29 cellular contexts compared by ENCODE assay signal in the genomic region with DNA sequence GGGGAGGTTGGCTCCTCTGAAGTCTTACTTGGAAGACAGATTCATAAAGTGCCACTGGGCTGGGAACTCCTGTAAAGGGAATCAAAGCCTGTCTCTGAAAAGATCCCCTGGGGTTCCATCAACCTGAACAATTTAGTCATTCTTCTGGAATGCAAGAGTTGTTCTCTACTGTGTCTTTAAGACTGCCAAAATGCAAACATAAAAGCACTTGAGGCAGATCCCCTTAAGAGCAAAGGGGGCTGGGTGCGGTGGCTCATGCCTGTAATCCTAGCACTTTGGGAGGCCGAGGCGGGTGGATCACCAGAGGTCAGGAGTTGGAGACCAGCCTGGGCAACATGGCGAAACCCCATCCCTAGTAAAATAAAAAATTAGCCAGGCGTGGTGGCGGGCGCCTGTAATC. TPM values are rescaled to one million over a fixed set of nuclear protein-coding genes. Genes with fewer than 3 reads are reported as not detected.
DNase-seq lines count a peak whose midpoint lies in the region; ATAC-seq and TF ChIP-seq lines count a peak whose summit lies in the region.
"Had no signal": no experiment of that assay in that cellular context is flagged by ENCODE, and none has a peak within 500 bp of the region (broad histone marks: within the 10 kb centered on the region; RNA-seq: fewer than 3 reads in every experiment).

No MANE protein-coding gene starts in this region.

- H3K27ac ChIP-seq in endodermal cell (ENCODE audit: low read depth, low read length): no peak overlapping the region
- H3K27ac ChIP-seq in CD4-positive, alpha-beta T cell (ENCODE audit: low read depth, low read length): no peak overlapping the region
- H3K27ac ChIP-seq: brain microvascular endothelial cell, dorsolateral prefrontal cortex, esophagus squamous epithelium, foreskin keratinocyte, heart left ventricle had no signal

- H3K36me3 ChIP-seq in endodermal cell (ENCODE audit: control insufficient read depth, insufficient read depth, low read length) (peaks cover 84% of the 10 kb centered on the region), BE2C (peaks cover 70% of the 10 kb centered on the region)

- H3K9ac ChIP-seq in endodermal cell (ENCODE audit: extremely low read depth, low read length, poor library complexity, severe bottlenecking): no peak overlapping the region

- H3K4me1 ChIP-seq in endodermal cell (ENCODE audit: control insufficient read depth, insufficient read depth, low read length) (no peaks in the 10 kb centered on the region), BE2C (no peaks in the 10 kb centered on the region)
- H3K4me1 ChIP-seq: esophagus squamous epithelium, foreskin keratinocyte had no signal

- CTCF ChIA-PET in activated naive CD4-positive, alpha-beta T cell treated with anti-CD3 and anti-CD28 coated beads for 36 hours (lab: Charles Lee): interaction anchor here (1.8 kb wide), 1 partner anchor 16 kb away, joined by 5 read pairs; a partner anchor contains a TSS
- CTCF ChIA-PET in WTC11 (lab: Charles Lee): interaction anchor here (1.1 to 2.2 kb wide), 2 partner anchors 132 to 192 kb away, joined by 3 to 12 read pairs; no protein-coding TSS in a partner anchor
- CTCF ChIA-PET in CD4-positive, alpha-beta T cell (lab: Charles Lee): no interaction called here

- H3K36me3 Mint-ChIP-seq in activated naive CD4-positive, alpha-beta T cell treated with anti-CD3 and anti-CD28 coated beads for 36 hours (ENCODE audit: low read depth): peaks cover 33% of the 10 kb centered on the region
- peaks cover 4 to 26% of the 10 kb centered on the region in 2 donors for H3K36me3 Mint-ChIP-seq in activated naive CD4-positive, alpha-beta T cell treated with anti-CD3 and anti-CD28 coated beads, Interleukin-2, amount 50 U/mL, for 72 hours
- H3K36me3 Mint-ChIP-seq in WTC11 (peaks cover 46% of the 10 kb centered on the region), endodermal cell (ENCODE audit: low read depth) (peaks cover 68% of the 10 kb centered on the region)
- H3K36me3 Mint-ChIP-seq in CD4-positive, alpha-beta T cell (ENCODE audit: low read depth): peaks cover 89% of the 10 kb centered on the region

- H3K27me3 Mint-ChIP-seq in activated naive CD4-positive, alpha-beta T cell treated with anti-CD3 and anti-CD28 coated beads for 36 hours (ENCODE audit: low read depth): no peaks in the 10 kb centered on the region
- no peaks in the 10 kb centered on the region for H3K27me3 Mint-ChIP-seq in WTC11 (ENCODE audit: low read depth)
- H3K27me3 Mint-ChIP-seq in endodermal cell (ENCODE audit: insufficient read depth): no peaks in the 10 kb centered on the region
- H3K27me3 Mint-ChIP-seq in CD4-positive, alpha-beta T cell: no peaks in the 10 kb centered on the region
- H3K27me3 Mint-ChIP-seq: activated CD8-positive, alpha-beta memory T cell treated with anti-CD3 and anti-CD28 coated beads, Interleukin-2, amount 10 ng/mL, durations not matched to agents 7 days and 5 days; CD4-positive, alpha-beta memory T cell; type B pancreatic cell had no signal

- no peaks in the 10 kb centered on the region for H3K27me3 ChIP-seq in endodermal cell (ENCODE audit: control insufficient read depth, insufficient read depth, low read length, poor library complexity, severe bottlenecking)
- no peaks in the 10 kb centered on the region for H3K27me3 ChIP-seq in BE2C
- H3K27me3 ChIP-seq in CD4-positive, alpha-beta T cell (ENCODE audit: control insufficient read depth, insufficient read depth, low read length): no peaks in the 10 kb centered on the region
- H3K27me3 ChIP-seq: brain microvascular endothelial cell, dorsolateral prefrontal cortex, esophagus squamous epithelium, foreskin keratinocyte, heart left ventricle had no signal

- H3K4me3 Mint-ChIP-seq in activated naive CD4-positive, alpha-beta T cell treated with anti-CD3 and anti-CD28 coated beads for 36 hours: no peak overlapping the region
- no peak overlapping the region for H3K4me3 Mint-ChIP-seq in WTC11
- H3K4me3 Mint-ChIP-seq in endodermal cell: no peak overlapping the region
- H3K4me3 Mint-ChIP-seq in CD4-positive, alpha-beta T cell: no peak overlapping the region
- H3K4me3 Mint-ChIP-seq: activated CD8-positive, alpha-beta memory T cell treated with anti-CD3 and anti-CD28 coated beads, Interleukin-2, amount 10 ng/mL, durations not matched to agents 7 days and 5 days; CD4-positive, alpha-beta memory T cell; nephron; stimulated activated effector memory CD8-positive, alpha-beta T cell treated with anti-CD3 and anti-CD28 coated beads, Interleukin-12 subunit alpha, Interleukin-12 subunit beta, amount 100 ng/mL, for 72 hours; type B pancreatic cell had no signal

- POLR2A ChIA-PET in WTC11 (lab: Charles Lee): interaction anchor here (1.6 kb wide), 1 partner anchor 133 kb away, joined by 4 read pairs; no protein-coding TSS in a partner anchor
- POLR2A ChIA-PET in CD4-positive, alpha-beta T cell (lab: Charles Lee): interaction anchor here (1.6 to 2.4 kb wide), 2 partner anchors 11 to 23 kb away, joined by 3 to 8 read pairs; a partner anchor contains a TSS

- no peak for DNase-seq in activated naive CD4-positive, alpha-beta T cell treated with anti-CD3 and anti-CD28 coated beads for 36 hours
- DNase-seq in activated naive CD4-positive, alpha-beta T cell treated with anti-CD3 and anti-CD28 coated beads, Interleukin-2, amount 50 U/mL, for 72 hours (ENCODE audit: low spot score in 2 of 2): no peak
- no peak for DNase-seq in WTC11 (ENCODE audit: low spot score)
- DNase-seq in kidney tubule cell (ENCODE audit: low spot score): peak; percentile 34
- DNase-seq in endodermal cell: no peak
- DNase-seq in BE2C: no peak
- no peak for DNase-seq in CD4-positive, alpha-beta T cell
- DNase-seq: 8988T; activated CD4-positive, CD25-positive, alpha-beta regulatory T cell; activated CD8-positive, alpha-beta memory T cell treated with anti-CD3 and anti-CD28 coated beads, Interleukin-2, amount 10 ng/mL, durations not matched to agents 7 days and 5 days; activated gamma-delta T cell treated with Interleukin-2 at 50 U/mL for 16 hours; activated T-cell treated with anti-CD3 and anti-CD28 coated beads, Interleukin-2, amount 50 U/mL, for 48 hours; brain microvascular endothelial cell; CD4-positive, alpha-beta memory T cell; dorsolateral prefrontal cortex; esophagus squamous epithelium; foreskin keratinocyte; GOT3; heart left ventricle; kidney glomerular epithelial cell; NCI-H1092; NCI-H1694 treated with DMSO at 0.1 percent for 48 hours; NCI-H2171; NCI-H510A; substantia nigra had no signal

- TF ChIP-seq CTCF in WTC11 (IDR thresholded peaks at IDR 0.05) (no peak), endodermal cell (conservative IDR thresholded peaks at IDR 0.05) (no peak), BE2C (IDR thresholded peaks at IDR 0.05; ENCODE audit: low read depth, low read length) (no peak)
- no peak for TF ChIP-seq CTCF in CD4-positive, alpha-beta T cell (IDR thresholded peaks at IDR 0.05)

- WGBS in endodermal cell (ENCODE audit: insufficient coverage in 1 of 2, insufficient read length in 1 of 2), 2 experiments: 92 to 94% methylated on average over 4 to 7 of the region's 7 CpGs

- H3K9me3 ChIP-seq in endodermal cell (ENCODE audit: control insufficient read depth, low read length) (no peaks in the 10 kb centered on the region), BE2C (no peaks in the 10 kb centered on the region; the same call in 1 of the 2 replicates)
- no peaks in the 10 kb centered on the region for H3K9me3 ChIP-seq in CD4-positive, alpha-beta T cell (ENCODE audit: control insufficient read depth, low read length)
- H3K9me3 ChIP-seq: esophagus squamous epithelium, heart left ventricle had no signal

- intact Hi-C loops in activated naive CD4-positive, alpha-beta T cell treated with anti-CD3 and anti-CD28 coated beads for 36 hours (cut with micrococcal nuclease): no loop called here
- intact Hi-C loops in CD4-positive, alpha-beta T cell (cut with DNase I, micrococcal nuclease): no loop called here

- H3K27ac Mint-ChIP-seq in activated naive CD4-positive, alpha-beta T cell treated with anti-CD3 and anti-CD28 coated beads for 36 hours: peak overlapping the region; percentile 38
- no peak overlapping the region for H3K27ac Mint-ChIP-seq in activated naive CD4-positive, alpha-beta T cell treated with anti-CD3 and anti-CD28 coated beads, Interleukin-2, amount 50 U/mL, for 72 hours
- H3K27ac Mint-ChIP-seq in WTC11 (no peak overlapping the region), endodermal cell (no peak overlapping the region)
- no peak overlapping the region for H3K27ac Mint-ChIP-seq in CD4-positive, alpha-beta T cell
- H3K27ac Mint-ChIP-seq: activated CD8-positive, alpha-beta memory T cell treated with anti-CD3 and anti-CD28 coated beads, Interleukin-2, amount 10 ng/mL, durations not matched to agents 7 days and 5 days; nephron; stimulated activated effector memory CD8-positive, alpha-beta T cell treated with anti-CD3 and anti-CD28 coated beads, Interleukin-12 subunit alpha, Interleukin-12 subunit beta, amount 100 ng/mL, for 72 hours had no signal

- no peak for ATAC-seq in activated naive CD4-positive, alpha-beta T cell treated with anti-CD3 and anti-CD28 coated beads, Interleukin-2, amount 50 U/mL, for 72 hours
- peak; percentile 48 for ATAC-seq in WTC11
- ATAC-seq in CD4-positive, alpha-beta T cell (ENCODE audit: poor library complexity): no peak
- no peak for ATAC-seq in GM21723 (IDR thresholded peaks at IDR 0.05; ENCODE audit: unreplicated experiment)
- ATAC-seq: activated CD8-positive, alpha-beta memory T cell treated with anti-CD3 and anti-CD28 coated beads, Interleukin-2, amount 10 ng/mL, durations not matched to agents 7 days and 5 days; foreskin keratinocyte; heart left ventricle; stimulated activated effector memory CD8-positive, alpha-beta T cell treated with anti-CD3 and anti-CD28 coated beads, Interleukin-12 subunit alpha, Interleukin-12 subunit beta, amount 100 ng/mL, for 72 hours had no signal

- no peaks in the 10 kb centered on the region for H3K9me3 Mint-ChIP-seq in activated naive CD4-positive, alpha-beta T cell treated with anti-CD3 and anti-CD28 coated beads for 36 hours
- H3K9me3 Mint-ChIP-seq in activated naive CD4-positive, alpha-beta T cell treated with anti-CD3 and anti-CD28 coated beads, Interleukin-2, amount 50 U/mL, for 72 hours: no peaks in the 10 kb centered on the region
- H3K9me3 Mint-ChIP-seq in WTC11: no peaks in the 10 kb centered on the region
- H3K9me3 Mint-ChIP-seq in endodermal cell: no peaks in the 10 kb centered on the region
- no peaks in the 10 kb centered on the region for H3K9me3 Mint-ChIP-seq in CD4-positive, alpha-beta T cell
- H3K9me3 Mint-ChIP-seq: CD4-positive, alpha-beta memory T cell; nephron; stimulated activated effector memory CD8-positive, alpha-beta T cell treated with anti-CD3 and anti-CD28 coated beads, Interleukin-12 subunit alpha, Interleukin-12 subunit beta, amount 100 ng/mL, for 72 hours; type B pancreatic cell had no signal

- no peak overlapping the region for H3K4me3 ChIP-seq in endodermal cell (ENCODE audit: low read length)
- H3K4me3 ChIP-seq in BE2C (ENCODE audit: low read depth, low read length): no peak overlapping the region
- H3K4me3 ChIP-seq: dorsolateral prefrontal cortex, esophagus squamous epithelium, heart left ventricle had no signal

- H3K4me1 Mint-ChIP-seq in activated naive CD4-positive, alpha-beta T cell treated with anti-CD3 and anti-CD28 coated beads for 36 hours (ENCODE audit: low read depth): no peaks in the 10 kb centered on the region
- H3K4me1 Mint-ChIP-seq in WTC11: peaks cover 11% of the 10 kb centered on the region
- no peaks in the 10 kb centered on the region for H3K4me1 Mint-ChIP-seq in endodermal cell
- H3K4me1 Mint-ChIP-seq in CD4-positive, alpha-beta T cell (ENCODE audit: low read depth): peaks cover 5% of the 10 kb centered on the region
- H3K4me1 Mint-ChIP-seq: activated CD8-positive, alpha-beta memory T cell treated with anti-CD3 and anti-CD28 coated beads, Interleukin-2, amount 10 ng/mL, durations not matched to agents 7 days and 5 days; nephron; stimulated activated effector memory CD8-positive, alpha-beta T cell treated with anti-CD3 and anti-CD28 coated beads, Interleukin-12 subunit alpha, Interleukin-12 subunit beta, amount 100 ng/mL, for 72 hours had no signal

RNA-seq across cellular contexts. Expression of a gene that starts 16.7 kb away (rescaled TPM):
- total RNA-seq in activated naive CD4-positive, alpha-beta T cell treated with anti-CD3 and anti-CD28 coated beads for 36 hours: 10 to 100 TPM; 31.1 to 31.5 TPM
- total RNA-seq in activated naive CD4-positive, alpha-beta T cell treated with anti-CD3 and anti-CD28 coated beads, Interleukin-2, amount 50 U/mL, for 72 hours: 10 to 100 TPM in 1 of 2 donors, 1 to 10 TPM in 1; 6.0 to 37.7 TPM
- 54.3 to 60.7 TPM (median 59.8 TPM) in 3 replicates for total RNA-seq in WTC11 (2021)
- 10 to 100 TPM; 51.8 to 62.0 TPM for total RNA-seq in endodermal cell
- 52.3 TPM for polyA plus RNA-seq in endodermal cell (2013, experiment 1 of 2)
- 49.5 TPM for polyA plus RNA-seq in endodermal cell (2013, experiment 2 of 2)
- polyA plus RNA-seq in BE2C (2012; ENCODE audit: insufficient read depth, insufficient read length, low read depth): 57.6 TPM
- 10 to 100 TPM; 12.8 to 15.5 TPM for total RNA-seq in CD4-positive, alpha-beta T cell

RNA-seq across cellular contexts. Expression of a gene that starts 23.6 kb away (rescaled TPM):
- 100 to 1,000 TPM; 116 to 129 TPM for total RNA-seq in activated naive CD4-positive, alpha-beta T cell treated with anti-CD3 and anti-CD28 coated beads for 36 hours
- total RNA-seq in activated naive CD4-positive, alpha-beta T cell treated with anti-CD3 and anti-CD28 coated beads, Interleukin-2, amount 50 U/mL, for 72 hours: 100 to 1,000 TPM in 1 of 2 donors, 10 to 100 TPM in 1; 93.3 to 125 TPM
- total RNA-seq in WTC11 (2021) (34.6 to 39.7 TPM (median 39.2 TPM) in 3 replicates), endodermal cell (10 to 100 TPM; 54.5 to 62.0 TPM)
- 92.1 TPM for polyA plus RNA-seq in endodermal cell (2013, experiment 1 of 2)
- polyA plus RNA-seq in endodermal cell (2013, experiment 2 of 2): 86.2 TPM
- polyA plus RNA-seq in BE2C (2012; ENCODE audit: insufficient read depth, insufficient read length, low read depth): 69.4 TPM
- 100 to 1,000 TPM; 225 to 228 TPM for total RNA-seq in CD4-positive, alpha-beta T cell

RNA-seq across cellular contexts. Expression of a gene that starts 28.0 kb away (rescaled TPM):
- total RNA-seq in activated naive CD4-positive, alpha-beta T cell treated with anti-CD3 and anti-CD28 coated beads for 36 hours: 1 to 10 TPM; 2.4 to 3.3 TPM
- 1 to 10 TPM; 1.5 to 6.3 TPM for total RNA-seq in activated naive CD4-positive, alpha-beta T cell treated with anti-CD3 and anti-CD28 coated beads, Interleukin-2, amount 50 U/mL, for 72 hours
- total RNA-seq in WTC11 (2021) (1.8 to 4.0 TPM (median 2.1 TPM) in 3 replicates), endodermal cell (1 to 10 TPM; 2.3 to 5.2 TPM)
- 4.5 TPM for polyA plus RNA-seq in endodermal cell (2013, experiment 1 of 2)
- 8.5 TPM for polyA plus RNA-seq in endodermal cell (2013, experiment 2 of 2)
- 2.5 TPM for polyA plus RNA-seq in BE2C (2012; ENCODE audit: insufficient read depth, insufficient read length, low read depth)
- under 1 TPM; 0.38 to 0.56 TPM for total RNA-seq in CD4-positive, alpha-beta T cell
